In the genomic region with DNA sequence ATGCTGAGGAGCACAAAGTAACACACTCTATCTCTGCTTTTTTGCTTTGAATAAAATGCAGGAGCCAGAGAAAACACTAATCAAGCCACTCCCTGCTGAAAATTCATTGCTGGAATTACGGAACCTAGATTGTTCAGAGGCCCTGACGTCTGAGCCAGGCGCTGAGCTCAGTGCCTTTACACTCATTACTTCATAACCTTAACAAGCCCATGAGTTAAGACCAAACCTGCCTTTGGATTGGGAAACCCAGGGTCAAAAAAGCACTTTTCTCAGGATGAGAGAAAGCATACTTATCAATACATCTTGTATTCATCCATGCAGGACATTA, we compare ENCODE assay signal across 8 cellular contexts. TPM values are rescaled to one million over a fixed set of nuclear protein-coding genes. Genes with fewer than 3 reads are reported as not detected.
DNase-seq lines count a peak whose midpoint lies in the region; ATAC-seq, FAIRE-seq and TF ChIP-seq lines count a peak whose summit lies in the region.

No MANE protein-coding gene starts in this region.

- H4K20me1 ChIP-seq in astrocyte (ENCODE audit: insufficient read depth, low read length), result no peaks in the 10 kb centered on the region
- H4K20me1 ChIP-seq in keratinocyte (ENCODE audit: control insufficient read depth, extremely low read depth, insufficient read depth, low read length), result no peaks in the 10 kb centered on the region

- H3K27me3 Mint-ChIP-seq in IgD-negative memory B cell (no peaks in the 10 kb centered on the region), astrocyte (ENCODE audit: low read depth, unreplicated experiment) (no peaks in the 10 kb centered on the region)

- FAIRE-seq in astrocyte (lab: Jason Lieb, UNC) (no peak), keratinocyte (lab: Jason Lieb, UNC) (no peak)

- H3K9ac ChIP-seq in astrocyte (ENCODE audit: low read length) (peak overlapping the region; percentile 93), keratinocyte (ENCODE audit: control insufficient read depth, extremely low read depth, insufficient read depth, low read length) (peak overlapping the region; percentile 90)

- H3K79me2 ChIP-seq in astrocyte (ENCODE audit: insufficient read depth, low read length) (peaks cover 49% of the 10 kb centered on the region), keratinocyte (ENCODE audit: control insufficient read depth, insufficient read depth, low read length) (peaks cover 34% of the 10 kb centered on the region)

- H3K4me3 Mint-ChIP-seq in IgD-negative memory B cell (peak overlapping the region; percentile 95 to 100 (median 99)), astrocyte (ENCODE audit: unreplicated experiment) (peak overlapping the region; percentile 95)

- peak overlapping the region; percentile 87 for H3K4me2 ChIP-seq in astrocyte (ENCODE audit: low read length)
- H3K4me2 ChIP-seq in keratinocyte (ENCODE audit: control insufficient read depth, extremely low read depth, insufficient read depth, low read depth, low read length), result peak overlapping the region; percentile 98

- H3K27ac ChIP-seq in astrocyte (ENCODE audit: low read depth, low read length) (peak overlapping the region; percentile 95), keratinocyte (ENCODE audit: control insufficient read depth, insufficient read depth, low read length) (peak overlapping the region; percentile 98), stomach (peak overlapping the region; percentile 94 to 97 (median 96))

- peak overlapping the region; percentile 97 to 100 (median 97) for H3K27ac Mint-ChIP-seq in IgD-negative memory B cell
- peak overlapping the region; percentile 96 for H3K27ac Mint-ChIP-seq in astrocyte (ENCODE audit: unreplicated experiment)

- TF ChIP-seq CTCF in astrocyte (IDR thresholded peaks at IDR 0.05; ENCODE audit: insufficient read depth, low read depth, low read length), result no peak
- no peak for TF ChIP-seq CTCF in keratinocyte (optimal IDR thresholded peaks at IDR 0.05 in 1 of 3, IDR thresholded peaks at IDR 0.05 in 1 of 3, conservative IDR thresholded peaks at IDR 0.05 in 1 of 3; ENCODE audit: extremely low read depth in 1 of 3, insufficient read depth in 2 of 3, low read length in 3 of 3)
- TF ChIP-seq CTCF in stomach (IDR thresholded peaks at IDR 0.05), result no peak

- peak; percentile 8 for ATAC-seq in GM21423 (IDR thresholded peaks at IDR 0.05; ENCODE audit: unreplicated experiment)

- H3K27me3 ChIP-seq in astrocyte (ENCODE audit: insufficient read depth, low read length), result no peaks in the 10 kb centered on the region
- H3K27me3 ChIP-seq in keratinocyte (ENCODE audit: control insufficient read depth, extremely low read depth, insufficient read depth, low read length), result no peaks in the 10 kb centered on the region
- H3K27me3 ChIP-seq in stomach, result no peaks in the 10 kb centered on the region

- H3K9me3 ChIP-seq in astrocyte (ENCODE audit: insufficient read depth, low read depth, low read length), result no peaks in the 10 kb centered on the region
- no peaks in the 10 kb centered on the region for H3K9me3 ChIP-seq in keratinocyte (ENCODE audit: control insufficient read depth, low read depth, low read length)
- no peaks in the 10 kb centered on the region for H3K9me3 ChIP-seq in stomach

- intact Hi-C loops in stomach (cut with DNase I; ENCODE audit: low total_unique reads), result no loop called here

- no peaks in the 10 kb centered on the region for H3K9me1 ChIP-seq in keratinocyte (ENCODE audit: control insufficient read depth, extremely low read depth, insufficient read depth, low read length)

- H2AFZ ChIP-seq in astrocyte (ENCODE audit: low read depth, low read length), result peak overlapping the region; percentile 87
- peak overlapping the region; percentile 84 for H2AFZ ChIP-seq in keratinocyte (ENCODE audit: control insufficient read depth, low read length)

- no peaks in the 10 kb centered on the region for H3K36me3 ChIP-seq in astrocyte (ENCODE audit: insufficient read depth, low read length)
- H3K36me3 ChIP-seq in keratinocyte (ENCODE audit: control insufficient read depth in 2 of 2, extremely low read depth in 1 of 2, insufficient read depth in 2 of 2, low read length in 2 of 2), result no peaks in the 10 kb centered on the region
- H3K36me3 ChIP-seq in stomach, result no peaks in the 10 kb centered on the region

- H3K4me1 Mint-ChIP-seq in IgD-negative memory B cell (peaks cover 22 to 31% (median 31%) of the 10 kb centered on the region in 3 donors), astrocyte (ENCODE audit: low read depth, unreplicated experiment) (peaks cover 13% of the 10 kb centered on the region)

- H3K4me3 ChIP-seq in astrocyte (ENCODE audit: insufficient read depth, low read depth, low read length) (peak overlapping the region; percentile 83), keratinocyte (ENCODE audit: control insufficient read depth in 2 of 3, extremely low read depth in 1 of 3, insufficient read depth in 2 of 3, low read depth in 1 of 3, low read length in 3 of 3) (peak overlapping the region; percentile 64 to 87 (median 85)), stomach (peak overlapping the region; percentile 45 to 74 (median 61))

- TF ChIP-seq EP300 in stomach (IDR thresholded peaks at IDR 0.05), result no peak

- no peak for TF ChIP-seq POLR2A in stomach (IDR thresholded peaks at IDR 0.05)

- DNase-seq in DMS53 treated with DMSO at 0.1 percent for 48 hours (lab: John Stamatoyannopoulos, UW; ENCODE audit: unreplicated experiment), result peak; percentile 27
- DNase-seq in astrocyte (ENCODE audit: low read depth), result peak; percentile 59
- DNase-seq in keratinocyte (ENCODE audit: low read depth, low spot score), result no peak
- DNase-seq in stomach, result no peak
- no peak for DNase-seq in activated effector memory CD4-positive, alpha-beta T cell treated with Interleukin-2 at 50 U/mL for 16 hours
- DNase-seq in SK-N-DZ (ENCODE audit: low spot score), result no peak

- peaks cover 2% of the 10 kb centered on the region for H3K36me3 Mint-ChIP-seq in IgD-negative memory B cell
- no peaks in the 10 kb centered on the region for H3K36me3 Mint-ChIP-seq in astrocyte (ENCODE audit: low read depth, unreplicated experiment)

- H3K9me3 Mint-ChIP-seq in IgD-negative memory B cell (no peaks in the 10 kb centered on the region), astrocyte (ENCODE audit: unreplicated experiment) (no peaks in the 10 kb centered on the region)

- WGBS in stomach, 5 donors, result 0 to 6% (median 4%) methylated on average over 3 of the region's 3 CpGs

- H3K4me1 ChIP-seq in astrocyte (ENCODE audit: insufficient read depth, low read length) (peaks cover 19% of the 10 kb centered on the region), keratinocyte (ENCODE audit: control insufficient read depth, extremely low read depth, insufficient read depth, low read length) (peaks cover 38% of the 10 kb centered on the region), stomach (peaks cover 14 to 49% (median 36%) of the 10 kb centered on the region in 4 donors)

- dilution Hi-C loops in keratinocyte (cut with MboI; ENCODE audit: extremely low pct_ligation_motif_present, low sequenced_read_pairs), result no loop called here

RNA-seq across cellular contexts. Expression of a gene that starts 0.8 kb away (rescaled TPM):
- polyA plus RNA-seq in IgD-negative memory B cell (28.2 TPM), keratinocyte (41.6 to 54.7 TPM (median 43.7 TPM) in 3 replicates), stomach (10 to 100 TPM; 29.6 to 66.7 (median 35.9) TPM)
- total RNA-seq in astrocyte (21.1 and 24.6 TPM in 2 replicates), stomach (10 to 100 TPM in 3 of 5 donors, 1 to 10 TPM in 1, not detected in 1; 8.7 to 54.3 (median 12.7) TPM)
- 24.0 TPM for polyA plus RNA-seq in keratinocyte (2011; ENCODE audit: low read depth)
- polyA plus RNA-seq in keratinocyte (2011; cell fraction: cytosol; rRNA removed), result 30.4 and 32.9 TPM in 2 replicates
- polyA plus RNA-seq in keratinocyte (2011; cell fraction: nucleus; rRNA removed), result 48.2 and 56.9 TPM in 2 replicates
- 27.2 and 40.3 TPM in 2 replicates for polyA plus RNA-seq in keratinocyte (2012; ENCODE audit: low replicate concordance)
- 19.7 to 32.4 TPM (median 20.8 TPM) in 3 replicates for polyA minus RNA-seq in keratinocyte
- polyA minus RNA-seq in keratinocyte (2011; cell fraction: cytosol; rRNA and poly(A)+ RNA removed), result 24.6 TPM
- polyA minus RNA-seq in keratinocyte (2011; cell fraction: nucleus; rRNA and poly(A)+ RNA removed), result 12.5 and 15.1 TPM in 2 replicates
- polyA plus RNA-seq in SK-N-DZ (2014; cell fraction: cytosol; rRNA removed), result 3.7 and 7.2 TPM in 2 replicates
- polyA plus RNA-seq in SK-N-DZ (2014; cell fraction: nucleus; rRNA removed), result 8.6 and 29.1 TPM in 2 replicates

Comparison
In these comparisons a context has a peak if more than half of its experiments do, and no peak if none do; other contexts are left out.
1. DNase-seq: peak in DMS53 treated with DMSO at 0.1 percent for 48 hours (single experiment) and astrocyte (single experiment); none in keratinocyte (single experiment), stomach (single experiment), activated effector memory CD4-positive, alpha-beta T cell treated with Interleukin-2 at 50 U/mL for 16 hours (single experiment) and SK-N-DZ (single experiment).
2. Peak in every context shown above with its lines, with median percentiles within 50 percentile points of each other: H3K27ac ChIP-seq and H3K4me3 ChIP-seq.